26 cellular contexts compared by ENCODE assay signal in the genomic region with DNA sequence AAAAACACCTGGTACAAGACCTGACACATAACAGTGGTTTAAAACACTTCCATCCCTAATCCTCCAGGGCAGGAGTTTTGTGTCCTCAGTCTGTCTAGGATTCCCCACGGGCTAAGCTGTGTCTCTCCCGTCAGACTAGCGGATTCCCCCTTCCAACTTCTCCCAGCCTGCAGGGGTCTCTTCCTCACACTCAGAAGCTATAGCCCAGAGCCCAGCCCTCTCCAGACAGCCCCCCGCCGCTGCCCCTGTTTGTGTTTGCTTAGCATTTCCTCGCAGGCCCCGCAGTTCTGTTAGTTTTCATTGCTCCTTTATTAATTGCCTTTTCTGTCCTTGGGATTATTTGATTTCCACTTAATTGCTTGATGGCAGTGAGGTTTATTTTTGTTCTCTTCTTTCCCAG.
"Had no signal": no experiment of that assay in that cellular context is flagged by ENCODE, and none has a peak within 500 bp of the region (broad histone marks: within the 10 kb centered on the region; RNA-seq: fewer than 3 reads in every experiment).

No MANE protein-coding gene starts in this region.

- H3K27ac ChIP-seq: brain microvascular endothelial cell, cardiac muscle cell, SK-N-MC had no signal

- H3K9me3 Mint-ChIP-seq: activated naive CD4-positive, alpha-beta T cell treated with anti-CD3 and anti-CD28 coated beads, Interleukin-2, amount 10 ng/mL, durations not matched to agents 7 days and 5 days; activated naive CD8-positive, alpha-beta T cell treated with anti-CD3 and anti-CD28 coated beads for 36 hours; activated T-cell treated with anti-CD3 and anti-CD28 coated beads, Interleukin-2, amount 50 U/mL, for 72 hours; activated T-helper 2 cell treated with anti-CD3 and anti-CD28 coated beads, Interferon-gamma antibody, Interleukin-2, Interleukin-4, amounts not matched to agents 10 μg/mL and 5 μg/mL and 100 μg/mL, durations not matched to agents 14 hours and 24 hours and 36 hours; T-cell had no signal

- H3K27me3 ChIP-seq: brain microvascular endothelial cell, cardiac muscle cell had no signal

- DNase-seq: activated CD4-positive, alpha-beta T cell treated with anti-CD3 and anti-CD28 coated beads for 48 hours; activated CD4-positive, alpha-beta T cell treated with anti-CD3 and anti-CD28 coated beads, Interleukin-2, amount 50 U/mL, for 4 hours; activated CD8-positive, alpha-beta T cell treated with anti-CD3 and anti-CD28 coated beads, Interleukin-2, amount 10 ng/mL, durations not matched to agents 7 days and 5 days; activated gamma-delta T cell treated with Interleukin-2 at 50 U/mL for 16 hours; activated naive CD4-positive, alpha-beta T cell treated with anti-CD3 and anti-CD28 coated beads, Interleukin-2, amount 10 ng/mL, durations not matched to agents 7 days and 5 days; activated naive CD8-positive, alpha-beta T cell treated with anti-CD3 and anti-CD28 coated beads for 36 hours; activated T-cell treated with anti-CD3 and anti-CD28 coated beads, Interleukin-2, amount 50 U/mL, for 72 hours; brain microvascular endothelial cell; Kasumi-1; NCI-H1105 treated with DMSO at 0.1 percent for 48 hours; NCI-H1436 treated with DMSO at 0.1 percent for 48 hours; NCI-H187; NCI-H2081; NCI-H524; NCI-H748 treated with DMSO at 0.1 percent for 48 hours; NK-92 treated with Interleukin-12 subunit alpha and Interleukin-12 subunit beta, amount 100 ng/mL, for 24 hours; OCI-M1; RPMI8226; T-cell; T-helper 2 cell; T1000 had no signal

- H3K36me3 Mint-ChIP-seq: activated naive CD4-positive, alpha-beta T cell treated with anti-CD3 and anti-CD28 coated beads, Interleukin-2, amount 10 ng/mL, durations not matched to agents 7 days and 5 days; activated naive CD8-positive, alpha-beta T cell treated with anti-CD3 and anti-CD28 coated beads for 36 hours; T-cell had no signal

- H3K36me3 ChIP-seq: brain microvascular endothelial cell, cardiac muscle cell had no signal

- H3K27ac Mint-ChIP-seq: activated CD8-positive, alpha-beta T cell treated with anti-CD3 and anti-CD28 coated beads, Interleukin-2, amount 10 ng/mL, durations not matched to agents 7 days and 5 days; activated naive CD4-positive, alpha-beta T cell treated with anti-CD3 and anti-CD28 coated beads, Interleukin-2, amount 10 ng/mL, durations not matched to agents 7 days and 5 days; activated naive CD8-positive, alpha-beta T cell treated with anti-CD3 and anti-CD28 coated beads for 36 hours; activated T-cell treated with anti-CD3 and anti-CD28 coated beads, Interleukin-2, amount 50 U/mL, for 72 hours; activated T-helper 2 cell treated with anti-CD3 and anti-CD28 coated beads, Interferon-gamma antibody, Interleukin-2, Interleukin-4, amounts not matched to agents 10 μg/mL and 5 μg/mL and 100 μg/mL, durations not matched to agents 14 hours and 24 hours and 36 hours; T-cell had no signal

- H3K4me3 ChIP-seq: cardiac muscle cell, SK-N-MC had no signal

- ATAC-seq: activated CD8-positive, alpha-beta T cell treated with anti-CD3 and anti-CD28 coated beads, Interleukin-2, amount 10 ng/mL, durations not matched to agents 7 days and 5 days; activated T-cell treated with anti-CD3 and anti-CD28 coated beads, Interleukin-2, amount 50 U/mL, for 72 hours; Panc1; Right ventricle myocardium inferior; T-cell had no signal

- H3K4me3 Mint-ChIP-seq: activated CD8-positive, alpha-beta T cell treated with anti-CD3 and anti-CD28 coated beads, Interleukin-2, amount 10 ng/mL, durations not matched to agents 7 days and 5 days; activated naive CD4-positive, alpha-beta T cell treated with anti-CD3 and anti-CD28 coated beads, Interleukin-2, amount 10 ng/mL, durations not matched to agents 7 days and 5 days; activated naive CD8-positive, alpha-beta T cell treated with anti-CD3 and anti-CD28 coated beads for 36 hours; activated T-cell treated with anti-CD3 and anti-CD28 coated beads, Interleukin-2, amount 50 U/mL, for 72 hours; T-cell had no signal
